Comparison of ENCODE assay signal across 22 cellular contexts in the genomic region with DNA sequence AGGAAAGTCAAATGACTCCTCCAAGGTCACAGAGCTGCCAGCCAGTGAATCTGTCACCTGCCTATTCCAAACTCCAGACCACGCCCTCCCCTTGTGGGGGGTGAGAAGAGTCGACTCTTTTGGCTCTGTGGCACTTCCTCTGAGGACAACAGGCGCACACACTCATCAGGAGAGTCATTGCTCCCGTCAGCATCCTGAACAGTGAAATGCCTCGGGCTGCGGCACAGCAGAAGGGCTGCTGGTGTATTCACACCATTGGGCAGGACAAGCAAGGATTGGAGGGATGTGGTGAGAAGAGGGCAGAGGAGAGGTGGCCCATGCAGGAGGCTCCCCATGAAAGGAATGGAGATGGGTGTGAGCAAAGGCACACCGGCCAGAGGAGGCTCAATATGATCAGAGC.
"Had no signal": no experiment of that assay in that cellular context is flagged by ENCODE, and none has a peak within 500 bp of the region (broad histone marks: within the 10 kb centered on the region; RNA-seq: fewer than 3 reads in every experiment).

No MANE protein-coding gene starts in this region.

- H3K36me3 Mint-ChIP-seq: memory B cell; neural progenitor cell; stimulated activated effector memory CD8-positive, alpha-beta T cell treated with anti-CD3 and anti-CD28 coated beads, Interleukin-12 subunit alpha, Interleukin-12 subunit beta, amount 100 ng/mL, for 72 hours; type B pancreatic cell; WTC11 had no signal

- H3K4me1 ChIP-seq: neural progenitor cell, prostate gland had no signal

- H3K36me3 ChIP-seq: brain microvascular endothelial cell, esophagus muscularis mucosa, gastroesophageal sphincter, heart left ventricle, left lung, neural progenitor cell, prostate gland, right lobe of liver, stomach had no signal

- H3K27ac ChIP-seq: brain microvascular endothelial cell, esophagus muscularis mucosa, gastroesophageal sphincter, left lung, neural progenitor cell, prostate gland, right lobe of liver, stomach had no signal

- H3K9me3 Mint-ChIP-seq: activated CD4-positive, alpha-beta memory T cell treated with anti-CD3 and anti-CD28 coated beads, Interleukin-2, amount 10 ng/mL, durations not matched to agents 7 days and 5 days; memory B cell; type B pancreatic cell had no signal

- H3K27ac Mint-ChIP-seq: activated CD4-positive, alpha-beta memory T cell treated with anti-CD3 and anti-CD28 coated beads, Interleukin-2, amount 10 ng/mL, durations not matched to agents 7 days and 5 days; activated CD4-positive, alpha-beta T cell treated with anti-CD3 and anti-CD28 coated beads for 36 hours; activated CD8-positive, alpha-beta memory T cell treated with anti-CD3 and anti-CD28 coated beads, Interleukin-2, amount 10 ng/mL, durations not matched to agents 7 days and 5 days; activated T-helper 17 cell treated with anti-CD3 and anti-CD28 coated beads, Interleukin-2, amount 50 U/mL, for 72 hours; memory B cell; stimulated activated effector memory CD8-positive, alpha-beta T cell treated with anti-CD3 and anti-CD28 coated beads, Interleukin-12 subunit alpha, Interleukin-12 subunit beta, amount 100 ng/mL, for 72 hours; type B pancreatic cell; WTC11 had no signal

- H3K4me3 ChIP-seq: esophagus muscularis mucosa, gastroesophageal sphincter, heart left ventricle, left lung, neural progenitor cell, prostate gland, right lobe of liver, smooth muscle cell, stomach had no signal

- H3K4me1 Mint-ChIP-seq: WTC11 had no signal

- H3K9me3 ChIP-seq: esophagus muscularis mucosa, gastroesophageal sphincter, heart left ventricle, left lung, prostate gland, right lobe of liver, stomach had no signal

- H3K27me3 ChIP-seq: brain microvascular endothelial cell, esophagus muscularis mucosa, gastroesophageal sphincter, heart left ventricle, left lung, neural progenitor cell, right lobe of liver, stomach had no signal

- H3K4me3 Mint-ChIP-seq: activated CD4-positive, alpha-beta memory T cell treated with anti-CD3 and anti-CD28 coated beads, Interleukin-2, amount 10 ng/mL, durations not matched to agents 7 days and 5 days; activated CD4-positive, alpha-beta T cell treated with anti-CD3 and anti-CD28 coated beads for 36 hours; activated CD8-positive, alpha-beta memory T cell treated with anti-CD3 and anti-CD28 coated beads, Interleukin-2, amount 10 ng/mL, durations not matched to agents 7 days and 5 days; activated T-helper 17 cell treated with anti-CD3 and anti-CD28 coated beads, Interleukin-2, amount 50 U/mL, for 72 hours; memory B cell; neural progenitor cell; stimulated activated effector memory CD8-positive, alpha-beta T cell treated with anti-CD3 and anti-CD28 coated beads, Interleukin-12 subunit alpha, Interleukin-12 subunit beta, amount 100 ng/mL, for 72 hours; type B pancreatic cell; WTC11 had no signal

- DNase-seq: activated CD4-positive, alpha-beta memory T cell treated with anti-CD3 and anti-CD28 coated beads, Interleukin-2, amount 10 ng/mL, durations not matched to agents 7 days and 5 days; activated CD4-positive, alpha-beta T cell treated with anti-CD3 and anti-CD28 coated beads for 36 hours; activated CD8-positive, alpha-beta memory T cell treated with anti-CD3 and anti-CD28 coated beads, Interleukin-2, amount 10 ng/mL, durations not matched to agents 7 days and 5 days; activated naive CD4-positive, alpha-beta T cell treated with Interleukin-2 at 50 U/mL for 16 hours; brain microvascular endothelial cell; effector CD8-positive, alpha-beta T cell; left lung; stimulated activated CD4-positive, alpha-beta T cell treated with anti-CD3 and anti-CD28 coated beads, Interleukin-4, amount 100 ng/mL, for 24 hours; stomach; T-helper 2 cell had no signal

- H3K27me3 Mint-ChIP-seq: activated CD4-positive, alpha-beta memory T cell treated with anti-CD3 and anti-CD28 coated beads, Interleukin-2, amount 10 ng/mL, durations not matched to agents 7 days and 5 days; activated T-helper 17 cell treated with anti-CD3 and anti-CD28 coated beads, Interleukin-2, amount 50 U/mL, for 72 hours; memory B cell; type B pancreatic cell had no signal
